2 cellular contexts compared by ENCODE assay signal in the genomic region with DNA sequence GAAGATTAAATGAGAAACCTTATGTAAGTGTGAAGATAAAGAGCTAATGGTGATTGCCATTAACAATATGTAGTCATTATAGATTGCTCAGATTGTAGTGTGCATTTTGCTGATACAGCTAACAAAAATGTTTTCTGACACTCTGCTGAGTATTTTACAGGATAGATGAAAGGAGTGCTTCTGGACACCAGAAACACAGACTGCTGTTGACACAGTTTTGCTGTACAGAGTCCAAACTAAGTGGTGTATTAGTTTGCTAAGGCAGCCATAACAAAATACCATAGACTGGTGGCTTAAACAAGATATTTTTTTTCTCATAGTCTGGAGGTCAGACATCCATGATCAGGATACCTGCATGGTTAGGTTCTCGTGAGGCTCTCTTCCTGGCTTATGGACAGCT.
TF ChIP-seq lines count a peak whose summit lies in the region.

No MANE protein-coding gene starts in this region.

TF ChIP-seq in IMR-90, 13 proteins besides CTCF, POLR2A, EP300 and RAD21:
- TF ChIP-seq RCOR1 (IDR thresholded peaks at IDR 0.05; ENCODE audit: insufficient replicate concordance, low read length) = no peak
- TF ChIP-seq NFE2L2 (IDR thresholded peaks at IDR 0.05; ENCODE audit: low read depth, low read length) = no peak
- TF ChIP-seq MAFK (IDR thresholded peaks at IDR 0.05; ENCODE audit: low read depth, low read length) = peak; percentile 20; the same call in 1 of the 2 replicates
- TF ChIP-seq FOS (IDR thresholded peaks at IDR 0.05; ENCODE audit: low read depth, low read length) = no peak
- no peak for TF ChIP-seq SMC3 (IDR thresholded peaks at IDR 0.05; ENCODE audit: low read depth, low read length)

TF ChIP-seq in GM12878, 131 proteins besides CTCF, POLR2A, EP300 and RAD21:
- no peak for TF ChIP-seq SMC3 (IDR thresholded peaks at IDR 0.05; ENCODE audit: borderline replicate concordance, low read length)
- TF ChIP-seq, protein P1, sequence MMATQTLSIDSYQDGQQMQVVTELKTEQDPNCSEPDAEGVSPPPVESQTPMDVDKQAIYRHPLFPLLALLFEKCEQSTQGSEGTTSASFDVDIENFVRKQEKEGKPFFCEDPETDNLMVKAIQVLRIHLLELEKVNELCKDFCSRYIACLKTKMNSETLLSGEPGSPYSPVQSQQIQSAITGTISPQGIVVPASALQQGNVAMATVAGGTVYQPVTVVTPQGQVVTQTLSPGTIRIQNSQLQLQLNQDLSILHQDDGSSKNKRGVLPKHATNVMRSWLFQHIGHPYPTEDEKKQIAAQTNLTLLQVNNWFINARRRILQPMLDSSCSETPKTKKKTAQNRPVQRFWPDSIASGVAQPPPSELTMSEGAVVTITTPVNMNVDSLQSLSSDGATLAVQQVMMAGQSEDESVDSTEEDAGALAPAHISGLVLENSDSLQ (IDR thresholded peaks at IDR 0.05) = no peak
- no peak for TF ChIP-seq MEF2B (IDR thresholded peaks at IDR 0.05; ENCODE audit: partially characterized antibody, poor library complexity, severe bottlenecking)
- TF ChIP-seq LARP7 (IDR thresholded peaks at IDR 0.05) = no peak
- TF ChIP-seq FOXK2 (IDR thresholded peaks at IDR 0.05) = no peak
- no peak for TF ChIP-seq MTA2 (IDR thresholded peaks at IDR 0.05; ENCODE audit: low read depth)
- no peak for TF ChIP-seq NFYA (IDR thresholded peaks at IDR 0.05; ENCODE audit: borderline replicate concordance, low read depth, low read length)
- TF ChIP-seq IKZF2 (IDR thresholded peaks at IDR 0.05) = no peak
- TF ChIP-seq FOS (IDR thresholded peaks at IDR 0.05; ENCODE audit: borderline replicate concordance, extremely low read depth, insufficient read length) = no peak
- TF ChIP-seq SREBF2 (IDR thresholded peaks at IDR 0.05; ENCODE audit: low read length) = no peak
- TF ChIP-seq MYC (IDR thresholded peaks at IDR 0.05; ENCODE audit: insufficient read depth, insufficient read length, insufficient replicate concordance, low read length, severe bottlenecking) = no peak
- no peak for TF ChIP-seq SMARCA5 (IDR thresholded peaks at IDR 0.05)
- TF ChIP-seq SMAD5 (IDR thresholded peaks at IDR 0.05; ENCODE audit: low read depth) = no peak
- no peak for TF ChIP-seq IRF3 (IDR thresholded peaks at IDR 0.05)
- no peak for TF ChIP-seq SUZ12 (IDR thresholded peaks at IDR 0.05; ENCODE audit: unreplicated experiment)
